8 cellular contexts compared by ENCODE assay signal in the genomic region with DNA sequence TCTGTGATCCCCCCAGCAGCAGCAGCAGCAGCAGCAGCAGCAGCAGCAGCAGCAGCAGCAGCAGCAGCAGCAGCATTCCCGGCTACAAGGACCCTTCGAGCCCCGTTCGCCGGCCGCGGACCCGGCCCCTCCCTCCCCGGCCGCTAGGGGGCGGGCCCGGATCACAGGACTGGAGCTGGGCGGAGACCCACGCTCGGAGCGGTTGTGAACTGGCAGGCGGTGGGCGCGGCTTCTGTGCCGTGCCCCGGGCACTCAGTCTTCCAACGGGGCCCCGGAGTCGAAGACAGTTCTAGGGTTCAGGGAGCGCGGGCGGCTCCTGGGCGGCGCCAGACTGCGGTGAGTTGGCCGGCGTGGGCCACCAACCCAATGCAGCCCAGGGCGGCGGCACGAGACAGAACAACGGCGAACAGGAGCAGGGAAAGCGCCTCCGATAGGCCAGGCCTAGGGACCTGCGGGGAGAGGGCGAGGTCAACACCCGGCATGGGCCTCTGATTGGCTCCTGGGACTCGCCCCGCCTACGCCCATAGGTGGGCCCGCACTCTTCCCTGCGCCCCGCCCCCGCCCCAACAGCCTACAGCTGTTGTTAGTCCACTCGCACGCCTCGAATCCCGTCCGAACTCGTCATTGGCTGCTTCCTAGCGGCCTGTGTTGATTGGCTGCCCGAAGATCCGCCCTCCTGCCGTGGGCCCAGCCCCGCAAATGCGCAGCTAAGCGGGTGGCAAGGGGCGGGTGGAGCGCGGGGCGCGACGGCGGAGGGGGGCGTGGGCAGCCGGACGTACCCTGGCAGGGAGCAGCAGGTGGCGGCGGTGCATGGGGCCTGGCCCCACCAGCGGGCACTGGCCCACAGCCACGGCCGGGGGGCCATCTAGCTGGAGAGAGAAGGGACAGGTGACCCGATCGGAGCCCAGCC.
DNase-seq lines count a peak whose midpoint lies in the region; ATAC-seq lines count a peak whose summit lies in the region.

No MANE protein-coding gene starts in this region.

- peak overlapping the region; percentile 61 for H3K27ac ChIP-seq in ACC112 (ENCODE audit: low read depth, low read length)

- ATAC-seq in GM18861 (IDR thresholded peaks at IDR 0.05; ENCODE audit: unreplicated experiment), result peak; percentile 36
- peak; percentile 45 for ATAC-seq in HG03108 (IDR thresholded peaks at IDR 0.05; ENCODE audit: unreplicated experiment)
- ATAC-seq in central memory CD8-positive, alpha-beta T cell (replicated peaks; ENCODE audit: extremely low read depth, poor library complexity, severe bottlenecking), result peak; percentile 75

- no peaks in the 10 kb centered on the region for H3K27me3 Mint-ChIP-seq in central memory CD8-positive, alpha-beta T cell

- peaks cover 23% of the 10 kb centered on the region for H3K4me1 Mint-ChIP-seq in central memory CD8-positive, alpha-beta T cell

- H3K4me3 Mint-ChIP-seq in central memory CD8-positive, alpha-beta T cell, result peak overlapping the region; percentile 86

- H3K79me2 ChIP-seq in ACC112 (ENCODE audit: control insufficient read depth, insufficient read depth, low read length, unreplicated experiment), result peaks cover 7% of the 10 kb centered on the region

- H3K36me3 ChIP-seq in ACC112 (ENCODE audit: insufficient read depth, low read length), result no peaks in the 10 kb centered on the region

- H3K36me3 Mint-ChIP-seq in central memory CD8-positive, alpha-beta T cell (ENCODE audit: insufficient read depth), result peaks cover 31% of the 10 kb centered on the region

- H3K4me3 ChIP-seq in ACC112 (ENCODE audit: low read depth, low read length), result peak overlapping the region; percentile 70

- H3K9me3 Mint-ChIP-seq in central memory CD8-positive, alpha-beta T cell, result no peaks in the 10 kb centered on the region

- no peak overlapping the region for H2AFZ ChIP-seq in ACC112 (ENCODE audit: low read length, unreplicated experiment)

- H3K27me3 ChIP-seq in ACC112 (ENCODE audit: insufficient read depth, low read length), result no peaks in the 10 kb centered on the region

- H3K27ac Mint-ChIP-seq in central memory CD8-positive, alpha-beta T cell (ENCODE audit: low read depth), result peak overlapping the region; percentile 79

- no peaks in the 10 kb centered on the region for H3K4me1 ChIP-seq in ACC112 (ENCODE audit: control insufficient read depth, insufficient read depth, low read length, unreplicated experiment)

- peak; percentile 96 for DNase-seq in NCI-H2196 treated with DMSO at 0.1 percent for 48 hours (lab: John Stamatoyannopoulos, UW; ENCODE audit: unreplicated experiment)
- peak; percentile 80 to 91 (median 87) for DNase-seq in activated CD4-positive, CD25-positive, alpha-beta regulatory T cell (lab: John Stamatoyannopoulos, UW)
- DNase-seq in central memory CD8-positive, alpha-beta T cell (ENCODE audit: low spot score in 2 of 2), result peak; percentile 85 to 87
- DNase-seq in islet precursor cell, result peak; percentile 99
- peak; percentile 89 for DNase-seq in stimulated activated CD4-positive, alpha-beta T cell treated with anti-CD3 and anti-CD28 coated beads, Interleukin-12 subunit alpha, Interleukin-12 subunit beta, amount 100 ng/mL, for 4 hours

Comparison
In these comparisons a context has a peak if more than half of its experiments do, and no peak if none do; other contexts are left out.
1. Peak in every context shown above with its lines: DNase-seq, ATAC-seq, H3K4me3 ChIP-seq and H3K27ac ChIP-seq.